33 cellular contexts compared by ENCODE assay signal in genomic region chr1:28130901-28131300, GRCh38.
"Had no signal": no experiment of that assay in that cellular context is flagged by ENCODE, and none has a peak within 500 bp of the region (broad histone marks: within the 10 kb centered on the region; RNA-seq: fewer than 3 reads in every experiment).

No MANE protein-coding gene starts in this region.

- H3K4me3 Mint-ChIP-seq: activated B cell treated with CpG ODN at 0.5 μM for 24 hours; activated CD8-positive, alpha-beta T cell treated with anti-CD3 and anti-CD28 coated beads for 36 hours; activated naive CD8-positive, alpha-beta T cell; activated T-cell treated with anti-CD3 and anti-CD28 coated beads, Interleukin-2, amount 50 U/mL, for 4 hours; activated T-helper 17 cell treated with anti-CD3 and anti-CD28 coated beads, Interleukin-2, amount 50 U/mL, for 72 hours; T-helper 17 cell; T-helper 2 cell treated with Interferon-gamma antibody and Interleukin-4, amounts not matched to agents 5 μg/mL and 100 μg/mL, for 36 hours had no signal

- H3K27me3 Mint-ChIP-seq: activated B cell treated with CpG ODN at 0.5 μM for 24 hours had no signal

- H3K27me3 ChIP-seq: brain microvascular endothelial cell had no signal

- H3K36me3 ChIP-seq: brain microvascular endothelial cell, WERI-Rb-1 had no signal

- H3K4me1 Mint-ChIP-seq: activated T-helper 17 cell treated with anti-CD3 and anti-CD28 coated beads, Interleukin-2, amount 50 U/mL, for 72 hours had no signal

- H3K27ac Mint-ChIP-seq: activated B cell treated with CpG ODN at 0.5 μM for 24 hours; activated CD8-positive, alpha-beta T cell treated with anti-CD3 and anti-CD28 coated beads for 36 hours; activated naive CD8-positive, alpha-beta T cell; activated T-helper 17 cell treated with anti-CD3 and anti-CD28 coated beads, Interleukin-2, amount 50 U/mL, for 72 hours; T-helper 17 cell; T-helper 2 cell treated with Interferon-gamma antibody and Interleukin-4, amounts not matched to agents 5 μg/mL and 100 μg/mL, for 36 hours had no signal

- FAIRE-seq: astrocyte, colon, endometrium, endothelial cell of umbilical vein, frontal cortex had no signal

- DNase-seq: activated B cell treated with CpG ODN at 0.5 μM for 24 hours; activated CD4-positive, alpha-beta T cell treated with anti-CD3 and anti-CD28 coated beads for 48 hours; activated CD4-positive, alpha-beta T cell treated with anti-CD3 and anti-CD28 coated beads, Interleukin-2, amount 50 U/mL, for 1 hour; activated CD4-positive, alpha-beta T cell treated with anti-CD3 and anti-CD28 coated beads, Interleukin-2, amount 50 U/mL, for 48 hours; activated CD8-positive, alpha-beta memory T cell treated with anti-CD3 and anti-CD28 coated beads for 24 hours; activated CD8-positive, alpha-beta T cell treated with anti-CD3 and anti-CD28 coated beads for 36 hours; activated effector memory CD4-positive, alpha-beta T cell treated with Interleukin-2 at 50 U/mL for 16 hours; activated gamma-delta T cell treated with Interleukin-2 at 50 U/mL for 16 hours; activated naive CD4-positive, alpha-beta T cell treated with anti-CD3 and anti-CD28 coated beads, Interleukin-2, amount 50 U/mL, for 16 hours; activated naive CD4-positive, alpha-beta T cell treated with Interleukin-2 at 50 U/mL for 16 hours; activated T-cell treated with anti-CD3 and anti-CD28 coated beads, Interleukin-2, amount 50 U/mL, for 4 hours; amniotic stem cell; anterior cingulate cortex; brain microvascular endothelial cell; caudate nucleus; cortex of kidney; effector CD8-positive, alpha-beta T cell; foreskin fibroblast; head of caudate nucleus; T-helper 1 cell; T-helper 17 cell; T1000; WERI-Rb-1 had no signal

- H3K9me3 Mint-ChIP-seq: activated B cell treated with CpG ODN at 0.5 μM for 24 hours; activated CD8-positive, alpha-beta T cell treated with anti-CD3 and anti-CD28 coated beads for 36 hours; activated T-cell treated with anti-CD3 and anti-CD28 coated beads, Interleukin-2, amount 50 U/mL, for 4 hours; activated T-helper 17 cell treated with anti-CD3 and anti-CD28 coated beads, Interleukin-2, amount 50 U/mL, for 72 hours; T-helper 2 cell treated with Interferon-gamma antibody and Interleukin-4, amounts not matched to agents 5 μg/mL and 100 μg/mL, for 36 hours had no signal

- ATAC-seq: activated CD4-positive, CD25-positive, alpha-beta regulatory T cell treated with anti-CD3 and anti-CD28 coated beads, Interleukin-2, amount 50 U/mL, for 24 hours; activated CD8-positive, alpha-beta T cell treated with anti-CD3 and anti-CD28 coated beads for 36 hours; activated T-cell treated with anti-CD3 and anti-CD28 coated beads, Interleukin-2, amount 50 U/mL, for 4 hours; activated T-helper 17 cell treated with anti-CD3 and anti-CD28 coated beads, Interleukin-2, amount 50 U/mL, for 72 hours; T-helper 17 cell had no signal

- H3K27ac ChIP-seq: brain microvascular endothelial cell, epithelial cell of prostate, WERI-Rb-1 had no signal
